ENCODE assay signal across 22 cellular contexts in genomic region chr3:180330440-180330839, GRCh38.
DNase-seq lines count a peak whose midpoint lies in the region; ATAC-seq, FAIRE-seq and TF ChIP-seq lines count a peak whose summit lies in the region.
"Had no signal": no experiment of that assay in that cellular context is flagged by ENCODE, and none has a peak within 500 bp of the region (broad histone marks: within the 10 kb centered on the region; RNA-seq: fewer than 3 reads in every experiment).

No MANE protein-coding gene starts in this region.

- DNase-seq in GM12891 (ENCODE audit: insufficient read length, low spot score) (no peak), GM19239 (ENCODE audit: insufficient read length, low spot score) (no peak), GM12878 (ENCODE audit: low read depth, low spot score) (no peak)
- DNase-seq: ACHN; BE2C; C1 segment of cervical spinal cord; CD4-positive, alpha-beta memory T cell; CD4-positive, CD25-positive, alpha-beta regulatory T cell; CD8-positive, alpha-beta memory T cell; COR-L47; DMS 273 treated with DMSO at 0.1 percent for 48 hours; DMS153; DMS53; DMS79; DND-41; EL; GDM1 had no signal

- H3K27ac ChIP-seq in GM12878 (ENCODE audit: control insufficient read depth, insufficient read depth) = no peak overlapping the region; the same call in 1 of the 2 replicates
- H3K27ac ChIP-seq: 22Rv1, A549, BLaER1 had no signal

- FAIRE-seq in GM12891 (lab: Jason Lieb, UNC) = peak; percentile 28
- FAIRE-seq in GM19239 (lab: Jason Lieb, UNC) = peak; percentile 76
- FAIRE-seq in GM12878 (lab: Jason Lieb, UNC) = no peak
- FAIRE-seq: A549 had no signal

- H3K4me1 ChIP-seq in GM12878 (ENCODE audit: control insufficient read depth, insufficient read depth, low read length) = peaks cover 32% of the 10 kb centered on the region
- H3K4me1 ChIP-seq: A549, BE2C, BLaER1 had no signal

- CTCF ChIA-PET in GM12878 (lab: Yijun Ruan, JAX) = interaction anchor here (0.8 to 2.0 kb wide), 5 partner anchors 9 to 519 kb away, joined by 3 to 6 read pairs (median 3); no protein-coding TSS in a partner anchor

- TF ChIP-seq POLR2A in GM12891 (IDR thresholded peaks at IDR 0.05; ENCODE audit: low read depth, low read length) = no peak
- no peak for TF ChIP-seq POLR2A in GM12878 (IDR thresholded peaks at IDR 0.05; ENCODE audit: low read depth, low read length)

- RAD21 ChIA-PET in GM12878 (lab: Charles Lee; ENCODE audit: unreplicated experiment) = interaction anchor here (0.8 to 2.5 kb wide), 14 partner anchors 9 to 448 kb away, joined by 3 to 18 read pairs (median 4); no protein-coding TSS in a partner anchor

- in situ Hi-C loops in GM12878 (cut with MboI) = no loop called here

- no peak overlapping the region; the same call in none of the 2 replicates for H2AFZ ChIP-seq in GM12878 (ENCODE audit: control insufficient read depth, low read depth, low read length)

- H3K4me2 ChIP-seq in GM12878 (ENCODE audit: control insufficient read depth, insufficient read depth) = peak overlapping the region; percentile 38; the same call in 1 of the 2 replicates
- H3K4me2 ChIP-seq: A549, BLaER1 had no signal

- H3K27me3 ChIP-seq in GM12878 (replicated peaks in 1 of 2; ENCODE audit: control insufficient read depth in 2 of 2, insufficient read depth in 2 of 2, low read length in 1 of 2) = no peaks in the 10 kb centered on the region
- H3K27me3 ChIP-seq: BE2C, BLaER1 had no signal

- 100% methylated on average over 1 of the region's 1 CpG for WGBS in GM12878 (ENCODE audit: insufficient coverage, insufficient replicate concordance, low lambda C conversion rate, missing lambda C conversion rate)

- H3K36me3 ChIP-seq in GM12878 (ENCODE audit: control insufficient read depth in 2 of 2, insufficient read depth in 2 of 2, low read length in 1 of 2) = no peaks in the 10 kb centered on the region
- H3K36me3 ChIP-seq: BE2C, BLaER1 had no signal

- peak; percentile 43 for ATAC-seq in GM12878
- ATAC-seq in GM18502 (IDR thresholded peaks at IDR 0.05; ENCODE audit: poor library complexity, unreplicated experiment) = no peak
- ATAC-seq in GM21737 (IDR thresholded peaks at IDR 0.05; ENCODE audit: unreplicated experiment) = no peak
- ATAC-seq: A549 had no signal

- no peaks in the 10 kb centered on the region for H3K79me2 ChIP-seq in GM12878 (ENCODE audit: control insufficient read depth, insufficient read depth, low read length)

- no peaks in the 10 kb centered on the region; the same call in 1 of the 3 replicates for H3K9me3 ChIP-seq in GM12878 (replicated peaks; ENCODE audit: control insufficient read depth, insufficient read depth, low read length)
- H3K9me3 ChIP-seq: A549, BE2C, BLaER1 had no signal

- peak in 1 of 2 experiments; percentile 7; a peak in 1 of 4 replicates for TF ChIP-seq EP300 in GM12878 (IDR thresholded peaks at IDR 0.05; ENCODE audit: borderline replicate concordance in 1 of 2, control insufficient read depth in 1 of 2, low read depth in 2 of 2, low read length in 2 of 2)

- H4K20me1 ChIP-seq in GM12878 (ENCODE audit: control insufficient read depth, insufficient read depth) = no peaks in the 10 kb centered on the region
- H4K20me1 ChIP-seq: BLaER1 had no signal

- no peak for TF ChIP-seq CTCF in GM12878 (IDR thresholded peaks at IDR 0.05 in 2 of 3, conservative IDR thresholded peaks at IDR 0.05 in 1 of 3; ENCODE audit: control insufficient read depth in 2 of 3, extremely low read depth in 1 of 3, insufficient read depth in 1 of 3, low read depth in 3 of 3, low read length in 3 of 3)

- intact Hi-C loops in GM12878 (cut with micrococcal nuclease; ENCODE audit: unreplicated experiment) = loop anchor here (2.0 kb wide), 1 partner anchor 370 kb away; no protein-coding TSS in a partner anchor

- SMC1A ChIA-PET in GM12878 (lab: Charles Lee; ENCODE audit: uncharacterized antibody, unreplicated experiment) = interaction anchor here (0.6 to 3.0 kb wide), 15 partner anchors 10 to 519 kb away, joined by 3 to 14 read pairs (median 4); no protein-coding TSS in a partner anchor

- POLR2A ChIA-PET in GM12878 (lab: Charles Lee) = interaction anchor here (0.6 to 1.0 kb wide), 4 partner anchors 9 to 52 kb away, joined by 3 read pairs; no protein-coding TSS in a partner anchor

- TF ChIP-seq RAD21 in GM12878 (IDR thresholded peaks at IDR 0.05; ENCODE audit: insufficient read depth, low read depth, low read length) = no peak

- no peak overlapping the region for H3K9ac ChIP-seq in GM12878 (ENCODE audit: control insufficient read depth, insufficient read depth, low read length)
- H3K9ac ChIP-seq: BLaER1 had no signal

- H3K4me3 ChIP-seq in GM12878 = no peak overlapping the region
- H3K4me3 ChIP-seq: A549, BLaER1 had no signal

- no TSS peak for BruUV-seq in GM12878 (replicated peaks; lab: Mats Ljungman, UMichigan)

TF ChIP-seq in GM12891, 5 proteins besides CTCF, POLR2A, EP300 and RAD21:
- no peak for TF ChIP-seq POU2F2 (IDR thresholded peaks at IDR 0.05; ENCODE audit: low read depth, low read length)
- no peak for TF ChIP-seq SPI1 (IDR thresholded peaks at IDR 0.05; ENCODE audit: low read depth, low read length)
- no peak for TF ChIP-seq PAX5 (IDR thresholded peaks at IDR 0.05; ENCODE audit: insufficient read depth, low read length, severe bottlenecking)
- no peak for TF ChIP-seq TAF1 (IDR thresholded peaks at IDR 0.05; ENCODE audit: low read depth, low read length)
- TF ChIP-seq POLR2AphosphoS5 (IDR thresholded peaks at IDR 0.05; ENCODE audit: low read depth, low read length) = no peak

TF ChIP-seq in GM12878, 131 proteins besides CTCF, POLR2A, EP300 and RAD21:
- TF ChIP-seq, protein P1, sequence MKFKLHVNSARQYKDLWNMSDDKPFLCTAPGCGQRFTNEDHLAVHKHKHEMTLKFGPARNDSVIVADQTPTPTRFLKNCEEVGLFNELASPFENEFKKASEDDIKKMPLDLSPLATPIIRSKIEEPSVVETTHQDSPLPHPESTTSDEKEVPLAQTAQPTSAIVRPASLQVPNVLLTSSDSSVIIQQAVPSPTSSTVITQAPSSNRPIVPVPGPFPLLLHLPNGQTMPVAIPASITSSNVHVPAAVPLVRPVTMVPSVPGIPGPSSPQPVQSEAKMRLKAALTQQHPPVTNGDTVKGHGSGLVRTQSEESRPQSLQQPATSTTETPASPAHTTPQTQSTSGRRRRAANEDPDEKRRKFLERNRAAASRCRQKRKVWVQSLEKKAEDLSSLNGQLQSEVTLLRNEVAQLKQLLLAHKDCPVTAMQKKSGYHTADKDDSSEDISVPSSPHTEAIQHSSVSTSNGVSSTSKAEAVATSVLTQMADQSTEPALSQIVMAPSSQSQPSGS (IDR thresholded peaks at IDR 0.05; ENCODE audit: low read length) = no peak
- TF ChIP-seq LARP7 (IDR thresholded peaks at IDR 0.05) (no peak), RUNX3 (IDR thresholded peaks at IDR 0.05; ENCODE audit: low read length) (peak; percentile 84), MEF2A (IDR thresholded peaks at IDR 0.05; ENCODE audit: insufficient read depth, low read depth, low read length) (0 out of 2 replicates have a peak, but pooled peaks have one; percentile 26), BCL11A (IDR thresholded peaks at IDR 0.05; ENCODE audit: low read depth, low read length) (0 out of 2 replicates have a peak, but pooled peaks have one; percentile 39), KAT2A (conservative IDR thresholded peaks at IDR 0.05; ENCODE audit: control insufficient read depth, low read depth, low read length) (no peak), ATF7 (IDR thresholded peaks at IDR 0.05; ENCODE audit: low read depth) (peak; percentile 63; the same call in 1 of the 2 replicates), NR2F1 (conservative IDR thresholded peaks at IDR 0.05) (peak; percentile 51; the same call in 1 of the 2 replicates), IKZF1 (conservative IDR thresholded peaks at IDR 0.05) (peak; percentile 55; the same call in 1 of the 2 replicates), DPF2 (IDR thresholded peaks at IDR 0.05) (0 out of 2 replicates have a peak, but pooled peaks have one; percentile 17), NFIC (IDR thresholded peaks at IDR 0.05; ENCODE audit: low read depth, low read length) (peak; percentile 44; the same call in 1 of the 2 replicates), MTA2 (IDR thresholded peaks at IDR 0.05; ENCODE audit: low read depth) (peak; percentile 70; the same call in 1 of the 2 replicates), JUNB (IDR thresholded peaks at IDR 0.05) (0 out of 2 replicates have a peak, but pooled peaks have one; percentile 10), IKZF2 (IDR thresholded peaks at IDR 0.05) (peak; percentile 35 to 52; a peak in 2 of 4 replicates)
- TF ChIP-seq, protein P2, sequence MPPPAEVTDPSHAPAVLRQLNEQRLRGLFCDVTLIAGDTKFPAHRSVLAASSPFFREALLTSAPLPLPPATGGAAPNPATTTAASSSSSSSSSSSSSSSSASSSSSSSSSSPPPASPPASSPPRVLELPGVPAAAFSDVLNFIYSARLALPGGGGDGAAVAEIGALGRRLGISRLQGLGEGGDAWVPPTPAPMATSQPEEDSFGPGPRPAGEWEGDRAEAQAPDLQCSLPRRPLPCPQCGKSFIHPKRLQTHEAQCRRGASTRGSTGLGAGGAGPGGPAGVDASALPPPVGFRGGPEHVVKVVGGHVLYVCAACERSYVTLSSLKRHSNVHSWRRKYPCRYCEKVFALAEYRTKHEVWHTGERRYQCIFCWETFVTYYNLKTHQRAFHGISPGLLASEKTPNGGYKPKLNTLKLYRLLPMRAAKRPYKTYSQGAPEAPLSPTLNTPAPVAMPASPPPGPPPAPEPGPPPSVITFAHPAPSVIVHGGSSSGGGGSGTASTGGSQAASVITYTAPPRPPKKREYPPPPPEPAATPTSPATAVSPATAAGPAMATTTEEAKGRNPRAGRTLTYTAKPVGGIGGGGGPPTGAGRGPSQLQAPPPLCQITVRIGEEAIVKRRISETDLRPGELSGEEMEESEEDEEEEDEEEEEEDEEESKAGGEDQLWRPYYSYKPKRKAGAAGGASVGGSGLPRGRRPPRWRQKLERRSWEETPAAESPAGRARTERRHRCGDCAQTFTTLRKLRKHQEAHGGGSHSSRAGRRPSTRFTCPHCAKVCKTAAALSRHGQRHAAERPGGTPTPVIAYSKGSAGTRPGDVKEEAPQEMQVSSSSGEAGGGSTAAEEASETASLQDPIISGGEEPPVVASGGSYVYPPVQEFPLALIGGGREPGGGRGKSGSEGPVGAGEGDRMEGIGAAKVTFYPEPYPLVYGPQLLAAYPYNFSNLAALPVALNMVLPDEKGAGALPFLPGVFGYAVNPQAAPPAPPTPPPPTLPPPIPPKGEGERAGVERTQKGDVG (CRISPR knock-in tag; IDR thresholded peaks at IDR 0.05) = no peak
